ENCODE assay signal across 17 cellular contexts in genomic region chr15:67399925-67400324, GRCh38.
"Had no signal": no experiment of that assay in that cellular context is flagged by ENCODE, and none has a peak within 500 bp of the region (broad histone marks: within the 10 kb centered on the region; RNA-seq: fewer than 3 reads in every experiment).

No MANE protein-coding gene starts in this region.

- H3K36me3 ChIP-seq: esophagus squamous epithelium, right atrium auricular region had no signal

- H3K4me1 ChIP-seq: esophagus squamous epithelium, foreskin keratinocyte, right atrium auricular region had no signal

- H3K27me3 ChIP-seq: esophagus squamous epithelium, foreskin keratinocyte, right atrium auricular region had no signal

- H3K36me3 Mint-ChIP-seq: naive B cell had no signal

- H3K9me3 Mint-ChIP-seq: dendritic cell treated with granulocyte-macrophage colony-stimulating factor and Interleukin-4, amounts not matched to agents 40 ng/mL and 50 ng/mL, for 4 days; effector memory CD8-positive, alpha-beta T cell; naive B cell; nephron had no signal

- H3K27ac Mint-ChIP-seq: dendritic cell treated with granulocyte-macrophage colony-stimulating factor and Interleukin-4, amounts not matched to agents 40 ng/mL and 50 ng/mL, for 4 days; effector memory CD8-positive, alpha-beta T cell; nephron had no signal

- H3K4me3 ChIP-seq: esophagus squamous epithelium, right atrium auricular region, smooth muscle cell had no signal

- FAIRE-seq: colon, urothelium cell line had no signal

- H3K9me3 ChIP-seq: esophagus squamous epithelium, right atrium auricular region had no signal

- DNase-seq: effector memory CD8-positive, alpha-beta T cell; esophagus squamous epithelium; foreskin keratinocyte; head of caudate nucleus; hippocampal formation; kidney glomerular epithelial cell; mesendoderm; naive B cell; stimulated activated CD4-positive, alpha-beta T cell treated with anti-CD3 and anti-CD28 coated beads, Interleukin-2, amount 100 ng/mL, for 48 hours; stimulated activated naive CD4-positive, alpha-beta T cell treated with Interleukin-2 at 50 U/mL for 16 hours; trophoblast cell had no signal

- H3K27me3 Mint-ChIP-seq: dendritic cell treated with granulocyte-macrophage colony-stimulating factor and Interleukin-4, amounts not matched to agents 40 ng/mL and 50 ng/mL, for 4 days had no signal

- H3K27ac ChIP-seq: esophagus squamous epithelium, foreskin keratinocyte, right atrium auricular region had no signal

- H3K4me3 Mint-ChIP-seq: dendritic cell treated with granulocyte-macrophage colony-stimulating factor and Interleukin-4, amounts not matched to agents 40 ng/mL and 50 ng/mL, for 4 days; effector memory CD8-positive, alpha-beta T cell; naive B cell; nephron had no signal

- ATAC-seq: effector memory CD8-positive, alpha-beta T cell; foreskin keratinocyte had no signal
